In genomic region chr10:76721891-76722505, GRCh38 we compare ENCODE assay signal across 23 cellular contexts.
DNase-seq lines count a peak whose midpoint lies in the region; ATAC-seq and TF ChIP-seq lines count a peak whose summit lies in the region.
"Had no signal": no experiment of that assay in that cellular context is flagged by ENCODE, and none has a peak within 500 bp of the region (broad histone marks: within the 10 kb centered on the region; RNA-seq: fewer than 3 reads in every experiment).

No MANE protein-coding gene starts in this region.

- H3K9me3 ChIP-seq in osteoblast (ENCODE audit: low read depth, low read length), result no peaks in the 10 kb centered on the region
- H3K9me3 ChIP-seq in adrenal gland (replicated peaks in 1 of 3), result no peaks in the 10 kb centered on the region
- no peaks in the 10 kb centered on the region for H3K9me3 ChIP-seq in Peyer's patch
- H3K9me3 ChIP-seq: A549; BE2C; BLaER1 treated with 17β-estradiol and CSF1 and Interleukin-3, amounts not matched to agents 10 nM and 100 nM; HAP-1 had no signal

- no peaks in the 10 kb centered on the region for H4K20me1 ChIP-seq in osteoblast (ENCODE audit: insufficient read depth, low read length)
- H4K20me1 ChIP-seq: BLaER1 treated with 17β-estradiol and CSF1 and Interleukin-3, amounts not matched to agents 10 nM and 100 nM had no signal

- ATAC-seq in GM21390 (IDR thresholded peaks at IDR 0.05; ENCODE audit: unreplicated experiment), result no peak
- no peak for ATAC-seq in GM18498 (IDR thresholded peaks at IDR 0.05; ENCODE audit: unreplicated experiment)
- ATAC-seq: A549, GM12878, GM23338 had no signal

- TF ChIP-seq CTCF in astrocyte of the spinal cord (IDR thresholded peaks at IDR 0.05; ENCODE audit: low read depth, low read length) (no peak), osteoblast (IDR thresholded peaks at IDR 0.05; ENCODE audit: extremely low read depth, low read depth, low read length) (no peak), adrenal gland (IDR thresholded peaks at IDR 0.05) (no peak), Peyer's patch (IDR thresholded peaks at IDR 0.05) (no peak)

- intact Hi-C loops in adrenal gland (cut with DNase I), result no loop called here

- peaks cover 26% of the 10 kb centered on the region for H3K4me1 ChIP-seq in osteoblast (ENCODE audit: insufficient read depth, low read length)
- H3K4me1 ChIP-seq in adrenal gland (replicated peaks in 1 of 2), result no peaks in the 10 kb centered on the region
- H3K4me1 ChIP-seq in Peyer's patch, result no peaks in the 10 kb centered on the region
- H3K4me1 ChIP-seq: A549; BE2C; BLaER1 treated with 17β-estradiol and CSF1 and Interleukin-3, amounts not matched to agents 10 nM and 100 nM; HAP-1 had no signal

- no peaks in the 10 kb centered on the region for H3K79me2 ChIP-seq in osteoblast (ENCODE audit: insufficient read depth, low read length)

- no peak overlapping the region for H2AFZ ChIP-seq in osteoblast (ENCODE audit: low read length)
- H2AFZ ChIP-seq: GM23338 had no signal

- H3K27me3 ChIP-seq in osteoblast (ENCODE audit: insufficient read depth, low read length) (peaks cover 6% of the 10 kb centered on the region), adrenal gland (peaks cover 7% of the 10 kb centered on the region), Peyer's patch (no peaks in the 10 kb centered on the region)
- H3K27me3 ChIP-seq: BE2C; BLaER1 treated with 17β-estradiol and CSF1 and Interleukin-3, amounts not matched to agents 10 nM and 100 nM had no signal

- H3K27ac ChIP-seq in osteoblast (ENCODE audit: low read depth, low read length), result no peak overlapping the region
- no peak overlapping the region for H3K27ac ChIP-seq in adrenal gland
- no peak overlapping the region for H3K27ac ChIP-seq in Peyer's patch
- H3K27ac ChIP-seq: A549; BLaER1 treated with 17β-estradiol and CSF1 and Interleukin-3, amounts not matched to agents 10 nM and 100 nM had no signal

- WGBS in adrenal gland, 4 donors, result 88 to 98% (median 90%) methylated on average over 1 of the region's 1 CpG

- no peaks in the 10 kb centered on the region for H3K36me3 ChIP-seq in osteoblast (ENCODE audit: insufficient read depth, low read length)
- H3K36me3 ChIP-seq in adrenal gland (replicated peaks in 1 of 2), result no peaks in the 10 kb centered on the region
- H3K36me3 ChIP-seq in Peyer's patch, result no peaks in the 10 kb centered on the region
- H3K36me3 ChIP-seq: BE2C; BLaER1 treated with 17β-estradiol and CSF1 and Interleukin-3, amounts not matched to agents 10 nM and 100 nM; HAP-1 had no signal

- in situ Hi-C loops in astrocyte of the spinal cord (cut with HindIII; ENCODE audit: low sequenced_read_pairs), result no loop called here

- TF ChIP-seq POLR2A in adrenal gland (IDR thresholded peaks at IDR 0.05), result no peak
- TF ChIP-seq POLR2A in Peyer's patch (IDR thresholded peaks at IDR 0.05), result no peak

- H3K4me2 ChIP-seq in osteoblast (ENCODE audit: insufficient read depth, low read length), result no peak overlapping the region
- H3K4me2 ChIP-seq: A549; BLaER1 treated with 17β-estradiol and CSF1 and Interleukin-3, amounts not matched to agents 10 nM and 100 nM; GM23338 had no signal

- H3K4me3 ChIP-seq in astrocyte of the spinal cord (ENCODE audit: low read depth, low read length) (no peak overlapping the region), osteoblast (ENCODE audit: insufficient read depth, low read length) (no peak overlapping the region), adrenal gland (no peak overlapping the region), Peyer's patch (no peak overlapping the region)
- H3K4me3 ChIP-seq: A549; BLaER1 treated with 17β-estradiol and CSF1 and Interleukin-3, amounts not matched to agents 10 nM and 100 nM; GM12878; GM23338; HAP-1 had no signal

- DNase-seq in NCI-H69 (lab: John Stamatoyannopoulos, UW) (peak; percentile 1), astrocyte of the spinal cord (ENCODE audit: low read depth, low spot score) (peak; percentile 11), kidney glomerular epithelial cell (lab: John Stamatoyannopoulos, UW) (peak; percentile 0), osteoblast (ENCODE audit: insufficient read length, low spot score, missing footprints) (peak; percentile 38), adrenal gland (no peak), Peyer's patch (no peak)
- DNase-seq: 8988T; ACHN; AML-193; BE2C; CD4-positive, alpha-beta T cell; CD8-positive, alpha-beta memory T cell; DMS 273 treated with DMSO at 0.1 percent for 48 hours; DMS79; EL; GDM1 had no signal

Comparison
In these comparisons a context has a peak if more than half of its experiments do, and no peak if none do; other contexts are left out.
1. DNase-seq: peak in NCI-H69 (single experiment), astrocyte of the spinal cord (single experiment), kidney glomerular epithelial cell (single experiment) and osteoblast (single experiment); none in adrenal gland (0 of 7) and Peyer's patch (0 of 3).